ENCODE assay signal across 23 cellular contexts in genomic region chr13:59304596-59304995, GRCh38.
"Had no signal": no experiment of that assay in that cellular context is flagged by ENCODE, and none has a peak within 500 bp of the region (broad histone marks: within the 10 kb centered on the region; RNA-seq: fewer than 3 reads in every experiment).

No MANE protein-coding gene starts in this region.

- H3K4me1 ChIP-seq: gastrocnemius medialis, lower lobe of right lung, parathyroid adenoma, sigmoid colon, spleen, testis, tibial artery had no signal

- H3K36me3 ChIP-seq: gastrocnemius medialis, lower lobe of right lung, neutrophil, sigmoid colon, spleen, tibial artery had no signal

- H3K27ac ChIP-seq: dorsolateral prefrontal cortex, epithelial cell of prostate, gastrocnemius medialis, lower lobe of right lung, neutrophil, parathyroid adenoma, sigmoid colon, spleen, testis, tibial artery had no signal

- H3K9ac ChIP-seq: parathyroid adenoma had no signal

- H2AFZ ChIP-seq: parathyroid adenoma had no signal

- H3K4me3 ChIP-seq: dorsolateral prefrontal cortex, gastrocnemius medialis, lower lobe of right lung, sigmoid colon, spleen, testis, tibial artery had no signal

- H3K9me3 ChIP-seq: gastrocnemius medialis, lower lobe of right lung, neutrophil, sigmoid colon, spleen, testis, tibial artery had no signal

- H3K27me3 ChIP-seq: dorsolateral prefrontal cortex, gastrocnemius medialis, neutrophil, sigmoid colon, spleen, testis, tibial artery had no signal

- ATAC-seq: esophagus mucosa; gastrocnemius medialis; left ventricle myocardium superior; lower lobe of right lung; natural killer cell treated with Interleukin-12 subunit alpha and Interleukin-12 subunit beta and Interleukin-15 and Interleukin-18, amount 100 ng/mL, for 72 hours; right cardiac atrium; stimulated activated memory B cell treated with anti-CD40 and anti-IgM and Interleukin-4, amounts not matched to agents 10 μg/mL and 1 μg/mL and 100 μg/mL, for 72 hours; stimulated activated naive CD8-positive, alpha-beta T cell treated with anti-CD3 and anti-CD28 coated beads, Interleukin-15, Interleukin-2, amounts not matched to agents 100 U/mL and 50 U/mL, for 24 hours had no signal

- DNase-seq: dorsolateral prefrontal cortex; effector CD4-positive, alpha-beta T cell; endodermal cell; foreskin fibroblast; gastrocnemius medialis; head of caudate nucleus; left ventricle myocardium superior; lower lobe of right lung; naive B cell; right cardiac atrium; sigmoid colon; spleen; stimulated activated CD4-positive, alpha-beta T cell treated with anti-CD3 and anti-CD28 coated beads, Interleukin-4, amount 100 ng/mL, for 4 hours; stimulated activated naive CD8-positive, alpha-beta T cell treated with anti-CD3 and anti-CD28 coated beads, Interleukin-15, Interleukin-2, amounts not matched to agents 100 U/mL and 50 U/mL, for 24 hours; substantia nigra; testis; tibial artery had no signal
